In genomic region chr4:105659190-105659589, GRCh38 we compare ENCODE assay signal across 3 cellular contexts.
TF ChIP-seq lines count a peak whose summit lies in the region.

No MANE protein-coding gene starts in this region.

TF ChIP-seq in HepG2, 621 proteins besides CTCF, POLR2A, EP300 and RAD21:
- TF ChIP-seq ARNTL (CRISPR knock-in tag; IDR thresholded peaks at IDR 0.05) (no peak), ZNF235 (CRISPR knock-in tag; IDR thresholded peaks at IDR 0.05; ENCODE audit: borderline replicate concordance) (no peak), HMG20A (CRISPR knock-in tag; IDR thresholded peaks at IDR 0.05; ENCODE audit: borderline replicate concordance) (no peak), SMYD3 (CRISPR knock-in tag; IDR thresholded peaks at IDR 0.05) (no peak), HBP1 (CRISPR knock-in tag; IDR thresholded peaks at IDR 0.05; ENCODE audit: low read depth) (no peak), NFYC (CRISPR knock-in tag; IDR thresholded peaks at IDR 0.05) (no peak), IKZF5 (CRISPR knock-in tag; IDR thresholded peaks at IDR 0.05) (no peak), HOXA5 (CRISPR knock-in tag; IDR thresholded peaks at IDR 0.05) (no peak), ZNF468 (CRISPR knock-in tag; IDR thresholded peaks at IDR 0.05) (no peak), SAFB2 (CRISPR knock-in tag; IDR thresholded peaks at IDR 0.05; ENCODE audit: borderline replicate concordance, low read depth) (no peak), CBFB (CRISPR knock-in tag; IDR thresholded peaks at IDR 0.05) (no peak), KDM6A (CRISPR knock-in tag; IDR thresholded peaks at IDR 0.05; ENCODE audit: low read depth) (no peak), SMAD1 (CRISPR knock-in tag; IDR thresholded peaks at IDR 0.05; ENCODE audit: borderline replicate concordance, low read depth) (no peak), SIX4 (CRISPR knock-in tag; IDR thresholded peaks at IDR 0.05) (no peak), SP140L (CRISPR knock-in tag; IDR thresholded peaks at IDR 0.05; ENCODE audit: borderline replicate concordance) (no peak), ATF3 (CRISPR knock-in tag; IDR thresholded peaks at IDR 0.05) (no peak)
TF ChIP-seq in HepG2: peak in this region for 0.

TF ChIP-seq in GM23338, 12 proteins besides CTCF, POLR2A, EP300 and RAD21 (continues in another document):
- no peak for TF ChIP-seq ETS1 (IDR thresholded peaks at IDR 0.05)
- no peak for TF ChIP-seq JUNB (IDR thresholded peaks at IDR 0.05; ENCODE audit: unreplicated experiment)
- no peak for TF ChIP-seq EZH2 (IDR thresholded peaks at IDR 0.05; ENCODE audit: low read depth, unreplicated experiment)
- no peak for TF ChIP-seq EZH2phosphoT487 (IDR thresholded peaks at IDR 0.05; ENCODE audit: unreplicated experiment)
- no peak for TF ChIP-seq NANOG (IDR thresholded peaks at IDR 0.05; ENCODE audit: borderline replicate concordance)
- TF ChIP-seq STAT1 (IDR thresholded peaks at IDR 0.05; ENCODE audit: unreplicated experiment) = no peak
- no peak for TF ChIP-seq REST (IDR thresholded peaks at IDR 0.05; ENCODE audit: unreplicated experiment)

TF ChIP-seq in K562, 482 proteins besides CTCF, POLR2A, EP300 and RAD21:
- TF ChIP-seq PATZ1 (CRISPR knock-in tag; IDR thresholded peaks at IDR 0.05; ENCODE audit: borderline replicate concordance) (no peak), SMARCA4 (IDR thresholded peaks at IDR 0.05) (no peak), ZNF431 (CRISPR knock-in tag; IDR thresholded peaks at IDR 0.05) (no peak), ZNF184 (CRISPR knock-in tag; IDR thresholded peaks at IDR 0.05) (no peak), MYC (IDR thresholded peaks at IDR 0.05; ENCODE audit: low read depth, low read length) (no peak), MYC (CRISPR knock-in tag; IDR thresholded peaks at IDR 0.05; ENCODE audit: borderline replicate concordance, low read depth) (no peak), BHLHE40 (IDR thresholded peaks at IDR 0.05; ENCODE audit: low read length) (no peak), SRF (CRISPR knock-in tag; IDR thresholded peaks at IDR 0.05) (no peak), BACH1 (tag; IDR thresholded peaks at IDR 0.05) (no peak), ZNF175 (CRISPR knock-in tag; IDR thresholded peaks at IDR 0.05; ENCODE audit: low read depth) (no peak), NFRKB (IDR thresholded peaks at IDR 0.05; ENCODE audit: low read depth) (no peak), EWSR1 (IDR thresholded peaks at IDR 0.05; ENCODE audit: borderline replicate concordance, low read depth, partially characterized antibody) (no peak), NFIC (IDR thresholded peaks at IDR 0.05) (no peak), SMAD1 (IDR thresholded peaks at IDR 0.05; ENCODE audit: low read depth, low read length, partially characterized antibody) (no peak)
